In the genomic region with DNA sequence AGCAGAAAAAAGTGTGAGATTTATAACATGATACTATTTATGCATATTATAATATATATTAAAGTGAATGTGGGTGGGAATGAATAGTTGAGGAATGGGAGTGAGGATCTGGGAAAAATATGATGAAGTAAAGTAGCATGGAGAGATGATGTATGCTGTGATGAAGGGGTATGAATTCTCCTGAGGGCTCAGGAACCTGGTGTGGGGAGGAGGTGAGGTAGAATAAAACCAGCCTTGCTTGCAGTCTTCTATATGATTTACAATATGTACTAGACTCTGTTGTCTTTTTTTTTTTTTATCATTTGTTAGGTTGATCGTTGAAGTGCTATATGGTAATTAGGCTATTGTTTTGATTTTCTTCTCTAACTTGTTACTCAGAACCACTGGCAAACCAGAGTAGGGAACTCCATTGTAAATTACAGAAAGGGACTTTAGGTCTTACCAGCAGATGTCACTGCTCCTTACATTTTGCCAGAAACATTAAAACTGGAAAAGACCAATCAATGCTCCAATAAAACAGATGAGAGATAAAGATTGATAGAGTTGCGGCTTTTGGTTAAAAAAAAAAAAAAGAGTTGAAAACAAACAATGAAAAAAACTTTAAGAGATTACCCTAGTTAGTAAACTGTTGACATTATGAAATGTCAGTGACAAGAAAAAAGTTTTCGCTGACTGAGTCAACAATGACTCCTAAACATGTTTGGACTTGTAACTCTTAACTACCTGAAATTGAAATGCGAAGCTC, we compare ENCODE assay signal across 8 cellular contexts.
DNase-seq lines count a peak whose midpoint lies in the region; ATAC-seq, FAIRE-seq and TF ChIP-seq lines count a peak whose summit lies in the region.

No MANE protein-coding gene starts in this region.

- no peaks in the 10 kb centered on the region for H3K27me3 Mint-ChIP-seq in nephron (ENCODE audit: low read depth)

- FAIRE-seq in A204.1 (lab: Jason Lieb, UNC): peak; percentile 98

- no peaks in the 10 kb centered on the region for H3K4me1 Mint-ChIP-seq in nephron

- no peaks in the 10 kb centered on the region for H3K9me3 Mint-ChIP-seq in nephron

- no peak for ATAC-seq in HG02973 (IDR thresholded peaks at IDR 0.05; ENCODE audit: unreplicated experiment)

- DNase-seq in NCI-H526 treated with DMSO at 0.1 percent for 48 hours (lab: John Stamatoyannopoulos, UW): peak; percentile 7
- DNase-seq in epithelial cell of esophagus (ENCODE audit: low read depth): peak; percentile 88
- no peak for DNase-seq in central memory CD4-positive, alpha-beta T cell
- no peak for DNase-seq in activated CD8-positive, alpha-beta memory T cell treated with anti-CD3 and anti-CD28 coated beads, Interleukin-2, amount 50 U/mL, for 48 hours

- H3K27ac Mint-ChIP-seq in nephron: no peak overlapping the region

- no peak overlapping the region for H3K4me3 Mint-ChIP-seq in nephron

- no peak overlapping the region for H3K4me3 ChIP-seq in epithelial cell of esophagus (ENCODE audit: low read length)

- TF ChIP-seq CTCF in GM12873 (IDR thresholded peaks at IDR 0.05; ENCODE audit: insufficient read depth, low read depth, low read length, missing control alignments) (peak; percentile 52), epithelial cell of esophagus (IDR thresholded peaks at IDR 0.05; ENCODE audit: insufficient read depth, low read depth, low read length, missing control alignments) (peak; percentile 51), nephron (IDR thresholded peaks at IDR 0.05; ENCODE audit: unreplicated experiment in 3 of 3) (peak; percentile 58 to 63 (median 62))

- no peaks in the 10 kb centered on the region for H3K36me3 Mint-ChIP-seq in nephron (ENCODE audit: low read depth)

Comparison
In these comparisons a context has a peak if more than half of its experiments do, and no peak if none do; other contexts are left out.
1. DNase-seq: peak in NCI-H526 treated with DMSO at 0.1 percent for 48 hours (single experiment) and epithelial cell of esophagus (single experiment); none in central memory CD4-positive, alpha-beta T cell (single experiment) and activated CD8-positive, alpha-beta memory T cell treated with anti-CD3 and anti-CD28 coated beads, Interleukin-2, amount 50 U/mL, for 48 hours (single experiment).
2. Peak in every context shown above with its lines, with median percentiles within 50 percentile points of each other: CTCF ChIP-seq.